Comparison of ENCODE assay signal across 16 cellular contexts in genomic region chr2:38742797-38743559, GRCh38. TPM values are rescaled to one million over a fixed set of nuclear protein-coding genes. Genes with fewer than 3 reads are reported as not detected.
DNase-seq lines count a peak whose midpoint lies in the region; ATAC-seq and TF ChIP-seq lines count a peak whose summit lies in the region.
"Had no signal": no experiment of that assay in that cellular context is flagged by ENCODE, and none has a peak within 500 bp of the region (broad histone marks: within the 10 kb centered on the region; RNA-seq: fewer than 3 reads in every experiment).

No MANE protein-coding gene starts in this region.

- H3K27ac ChIP-seq in colonic mucosa, result peak overlapping the region; percentile 88
- H3K27ac ChIP-seq in sigmoid colon, result peak overlapping the region in 3 of 4 donors; percentile 81 to 85 (median 81)
- H3K27ac ChIP-seq: pancreas had no signal

- DNase-seq in activated naive CD4-positive, alpha-beta T cell treated with anti-CD3 and anti-CD28 coated beads for 36 hours, result no peak
- no peak for DNase-seq in activated naive CD4-positive, alpha-beta T cell treated with anti-CD3 and anti-CD28 coated beads, Interleukin-2, amount 50 U/mL, for 16 hours
- DNase-seq in NB4 (ENCODE audit: low read depth), result peak; percentile 31
- no peak for DNase-seq in colonic mucosa
- no peak for DNase-seq in sigmoid colon
- DNase-seq in dermis blood vessel endothelial cell, result no peak
- no peak for DNase-seq in SW 1271 (lab: John Stamatoyannopoulos, UW)
- DNase-seq: AML-193; central memory CD4-positive, alpha-beta T cell; DMS79 treated with DMSO at 0.1 percent for 48 hours; NCI-H1930; NCI-H748 treated with DMSO at 0.1 percent for 48 hours; pancreas; stimulated activated CD4-positive, alpha-beta T cell treated with anti-CD3 and anti-CD28 coated beads, Interleukin-12 subunit alpha, Interleukin-12 subunit beta, amount 100 ng/mL, for 4 hours had no signal

- peak overlapping the region; percentile 72 for H3K27ac Mint-ChIP-seq in activated naive CD4-positive, alpha-beta T cell treated with anti-CD3 and anti-CD28 coated beads for 36 hours

- no peak for TF ChIP-seq CTCF in NB4 (IDR thresholded peaks at IDR 0.05; ENCODE audit: low read depth, low read length)
- no peak for TF ChIP-seq CTCF in colonic mucosa (IDR thresholded peaks at IDR 0.05)
- TF ChIP-seq CTCF in sigmoid colon (IDR thresholded peaks at IDR 0.05), result no peak

- H3K4me3 ChIP-seq in NB4 (ENCODE audit: low read depth, low read length) (no peak overlapping the region), colonic mucosa (no peak overlapping the region), sigmoid colon (no peak overlapping the region)
- H3K4me3 ChIP-seq: pancreas had no signal

- H3K4me1 ChIP-seq in colonic mucosa (peaks cover 20% of the 10 kb centered on the region), sigmoid colon (peaks cover 0 to 70% (median 50%) of the 10 kb centered on the region in 4 donors)

- H3K9ac ChIP-seq in colonic mucosa (ENCODE audit: low read depth in 2 of 2, low read length in 2 of 2), result no peak overlapping the region

- H3K36me3 ChIP-seq in colonic mucosa (peaks cover 4% of the 10 kb centered on the region), sigmoid colon (peaks cover 27 to 54% (median 40%) of the 10 kb centered on the region in 4 donors)

- no peak for ATAC-seq in GM19324 (IDR thresholded peaks at IDR 0.05; ENCODE audit: low FRiP score, unreplicated experiment)

- no peaks in the 10 kb centered on the region for H3K9me3 Mint-ChIP-seq in activated naive CD4-positive, alpha-beta T cell treated with anti-CD3 and anti-CD28 coated beads for 36 hours
- H3K9me3 Mint-ChIP-seq: activated naive CD4-positive, alpha-beta T cell treated with anti-CD3 and anti-CD28 coated beads, Interleukin-2, amount 50 U/mL, for 24 hours had no signal

- H3K27me3 ChIP-seq in colonic mucosa, result no peaks in the 10 kb centered on the region
- no peaks in the 10 kb centered on the region for H3K27me3 ChIP-seq in sigmoid colon
- H3K27me3 ChIP-seq: pancreas had no signal

- H3K27me3 Mint-ChIP-seq in activated naive CD4-positive, alpha-beta T cell treated with anti-CD3 and anti-CD28 coated beads for 36 hours (ENCODE audit: low read depth), result no peaks in the 10 kb centered on the region
- H3K27me3 Mint-ChIP-seq: activated naive CD4-positive, alpha-beta T cell treated with anti-CD3 and anti-CD28 coated beads, Interleukin-2, amount 50 U/mL, for 24 hours had no signal

- intact Hi-C loops in activated naive CD4-positive, alpha-beta T cell treated with anti-CD3 and anti-CD28 coated beads for 36 hours (cut with micrococcal nuclease), result loop anchor here (5.0 to 10.0 kb wide), 4 partner anchors 34 to 761 kb away; partner anchors contain the start of genes CYP1B1 and GEMIN6
- intact Hi-C loops in colonic mucosa (cut with DNase I), result loop anchor here (5.0 kb wide), 1 partner anchor 161 kb away; no protein-coding TSS in a partner anchor
- intact Hi-C loops in sigmoid colon (cut with DNase I), result loop anchor here (5.0 kb wide), 1 partner anchor 206 kb away; no protein-coding TSS in a partner anchor

- no peaks in the 10 kb centered on the region for H3K9me3 ChIP-seq in colonic mucosa
- no peaks in the 10 kb centered on the region for H3K9me3 ChIP-seq in sigmoid colon
- H3K9me3 ChIP-seq: pancreas had no signal

- CTCF ChIA-PET in activated naive CD4-positive, alpha-beta T cell treated with anti-CD3 and anti-CD28 coated beads for 36 hours (lab: Charles Lee), result interaction anchor here (0.7 to 12.0 kb wide), 10 partner anchors 9 to 207 kb away, joined by 3 to 109 read pairs (median 4); no protein-coding TSS in a partner anchor

- no peak for TF ChIP-seq EP300 in sigmoid colon (IDR thresholded peaks at IDR 0.05)

- peaks cover 63% of the 10 kb centered on the region for H3K4me1 Mint-ChIP-seq in activated naive CD4-positive, alpha-beta T cell treated with anti-CD3 and anti-CD28 coated beads for 36 hours (ENCODE audit: low read depth)

- WGBS in sigmoid colon, 2 donors, result 81 to 85% methylated on average over 10 of the region's 10 CpGs

- TF ChIP-seq POLR2A in NB4 (IDR thresholded peaks at IDR 0.05; ENCODE audit: extremely low read depth, insufficient read length) (no peak), sigmoid colon (IDR thresholded peaks at IDR 0.05) (no peak)

- H3K36me3 Mint-ChIP-seq in activated naive CD4-positive, alpha-beta T cell treated with anti-CD3 and anti-CD28 coated beads for 36 hours (ENCODE audit: low read depth), result peaks cover 67% of the 10 kb centered on the region

- H3K4me3 Mint-ChIP-seq in activated naive CD4-positive, alpha-beta T cell treated with anti-CD3 and anti-CD28 coated beads for 36 hours, result no peak overlapping the region

RNA-seq across cellular contexts. Expression of gene SRSF7, which starts 8.2 kb away (rescaled TPM):
- total RNA-seq in activated naive CD4-positive, alpha-beta T cell treated with anti-CD3 and anti-CD28 coated beads for 36 hours, result 100 to 1,000 TPM; 212 to 217 TPM
- total RNA-seq in colonic mucosa, result 100 to 1,000 TPM; 119 to 157 TPM
- total RNA-seq in sigmoid colon, result 100 to 1,000 TPM in 2 of 4 donors, 10 to 100 TPM in 2; 73.1 to 140 (median 97.0) TPM
- 100 to 1,000 TPM in 1 of 3 donors, 10 to 100 TPM in 2; 55.9 to 146 (median 78.6) TPM for polyA plus RNA-seq in sigmoid colon
- 145 and 170 TPM in 2 replicates for total RNA-seq in dermis blood vessel endothelial cell

RNA-seq across cellular contexts. Expression of gene GEMIN6, which starts 35.0 kb away (rescaled TPM):
- 10 to 100 TPM; 23.7 to 24.5 TPM for total RNA-seq in activated naive CD4-positive, alpha-beta T cell treated with anti-CD3 and anti-CD28 coated beads for 36 hours
- 10 to 100 TPM in 1 of 2 donors, 1 to 10 TPM in 1; 8.8 to 18.7 TPM for total RNA-seq in colonic mucosa
- total RNA-seq in sigmoid colon, result 10 to 100 TPM in 2 of 4 donors, 1 to 10 TPM in 2; 5.4 to 11.1 (median 8.1) TPM
- polyA plus RNA-seq in sigmoid colon, result 10 to 100 TPM in 1 of 3 donors, 1 to 10 TPM in 2; 5.5 to 10.2 (median 6.6) TPM
- 12.6 and 16.7 TPM in 2 replicates for total RNA-seq in dermis blood vessel endothelial cell
